21 cellular contexts compared by ENCODE assay signal in genomic region chr14:64754685-64755084, GRCh38.
"Had no signal": no experiment of that assay in that cellular context is flagged by ENCODE, and none has a peak within 500 bp of the region (broad histone marks: within the 10 kb centered on the region; RNA-seq: fewer than 3 reads in every experiment).

No MANE protein-coding gene starts in this region.

- H3K4me3 ChIP-seq: ascending aorta, breast epithelium, gastroesophageal sphincter, left ventricle myocardium inferior, mucosa of descending colon, ovary, sigmoid colon, spleen, stomach, testis had no signal

- H3K27me3 ChIP-seq: ascending aorta, breast epithelium, ovary, sigmoid colon, spleen, testis had no signal

- DNase-seq: activated B cell treated with CpG ODN at 0.5 μM for 24 hours; activated CD4-positive, alpha-beta T cell treated with anti-CD3 and anti-CD28 coated beads for 48 hours; activated CD8-positive, alpha-beta memory T cell treated with anti-CD3 and anti-CD28 coated beads for 24 hours; activated naive CD4-positive, alpha-beta T cell treated with anti-CD3 and anti-CD28 coated beads for 36 hours; dermis blood vessel endothelial cell; endodermal cell; erythroblast; islet precursor cell; left ventricle myocardium inferior; mucosa of descending colon; ovary; sigmoid colon; SK-N-SH; spleen; stomach; testis had no signal

- H3K36me3 Mint-ChIP-seq: naive thymus-derived CD4-positive, alpha-beta T cell had no signal

- H3K4me3 Mint-ChIP-seq: activated B cell treated with CpG ODN at 0.5 μM for 24 hours; activated naive CD4-positive, alpha-beta T cell treated with anti-CD3 and anti-CD28 coated beads for 36 hours; endodermal cell had no signal

- H3K27ac Mint-ChIP-seq: activated B cell treated with CpG ODN at 0.5 μM for 24 hours; activated naive CD4-positive, alpha-beta T cell treated with anti-CD3 and anti-CD28 coated beads for 36 hours; activated T-helper 2 cell treated with anti-CD3 and anti-CD28 coated beads, Interferon-gamma antibody, Interleukin-2, Interleukin-4, amounts not matched to agents 10 μg/mL and 5 μg/mL and 100 μg/mL, durations not matched to agents 14 hours and 24 hours and 36 hours; endodermal cell had no signal

- H3K4me1 Mint-ChIP-seq: activated B cell treated with CpG ODN at 0.5 μM for 24 hours had no signal

- H3K9me3 Mint-ChIP-seq: activated B cell treated with CpG ODN at 0.5 μM for 24 hours; activated naive CD4-positive, alpha-beta T cell treated with anti-CD3 and anti-CD28 coated beads for 36 hours; activated T-helper 2 cell treated with anti-CD3 and anti-CD28 coated beads, Interferon-gamma antibody, Interleukin-2, Interleukin-4, amounts not matched to agents 10 μg/mL and 5 μg/mL and 100 μg/mL, durations not matched to agents 14 hours and 24 hours and 36 hours; naive thymus-derived CD4-positive, alpha-beta T cell had no signal

- H3K9me3 ChIP-seq: ascending aorta, breast epithelium, gastroesophageal sphincter, left ventricle myocardium inferior, mucosa of descending colon, ovary, sigmoid colon, SK-N-SH, spleen, stomach, testis had no signal

- H3K27ac ChIP-seq: ascending aorta, breast epithelium, gastroesophageal sphincter, left ventricle myocardium inferior, ovary, stomach, testis had no signal

- ATAC-seq: gastroesophageal sphincter; mucosa of descending colon; naive thymus-derived CD4-positive, alpha-beta T cell had no signal

- H3K36me3 ChIP-seq: ascending aorta, breast epithelium, left ventricle myocardium inferior, ovary had no signal
